23 cellular contexts compared by ENCODE assay signal in the genomic region with DNA sequence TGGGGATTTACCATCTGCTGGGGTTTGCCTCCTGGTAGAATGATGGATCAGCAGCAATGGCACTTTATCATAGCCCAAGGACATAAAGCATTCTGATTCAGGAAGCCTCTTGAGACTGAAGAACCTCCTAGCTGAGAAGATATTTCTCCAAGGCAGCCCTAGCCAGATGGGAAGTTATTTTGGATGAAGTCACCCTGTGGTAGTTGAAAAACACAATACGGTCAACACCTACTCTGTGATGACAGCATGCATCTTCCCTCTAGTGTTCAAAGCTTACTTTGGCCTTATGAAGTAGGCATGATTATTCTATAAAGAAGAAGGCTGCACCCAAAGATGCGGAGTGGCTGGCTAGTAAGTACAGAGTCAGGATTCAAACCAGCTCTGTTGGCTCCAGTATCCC. TPM values are rescaled to one million over a fixed set of nuclear protein-coding genes. Genes with fewer than 3 reads are reported as not detected.
"Had no signal": no experiment of that assay in that cellular context is flagged by ENCODE, and none has a peak within 500 bp of the region (broad histone marks: within the 10 kb centered on the region; RNA-seq: fewer than 3 reads in every experiment).

No MANE protein-coding gene starts in this region.

- H3K27me3 ChIP-seq: ovary, sigmoid colon, thyroid gland, vagina had no signal

- H3K4me1 ChIP-seq: psoas muscle had no signal

- H3K4me3 ChIP-seq: lung, ovary, psoas muscle, sigmoid colon, thyroid gland, vagina had no signal

- H3K4me1 Mint-ChIP-seq: endodermal cell had no signal

- H3K27ac Mint-ChIP-seq: endodermal cell, memory B cell had no signal

- H3K27me3 Mint-ChIP-seq: memory B cell; stimulated activated naive CD8-positive, alpha-beta T cell treated with anti-CD3 and anti-CD28 coated beads, Interleukin-15, amount 100 ng/mL, for 72 hours had no signal

- H3K36me3 Mint-ChIP-seq: immature natural killer cell, natural killer cell had no signal

- H3K4me3 Mint-ChIP-seq: endodermal cell; immature natural killer cell; memory B cell; stimulated activated naive CD8-positive, alpha-beta T cell treated with anti-CD3 and anti-CD28 coated beads, Interleukin-15, amount 100 ng/mL, for 72 hours had no signal

- ATAC-seq: left lobe of liver; natural killer cell; psoas muscle; right cardiac atrium; stimulated activated naive CD8-positive, alpha-beta T cell treated with anti-CD3 and anti-CD28 coated beads, Interleukin-15, amount 100 ng/mL, for 72 hours had no signal

- DNase-seq: effector CD8-positive, alpha-beta T cell; endodermal cell; hypothalamus; immature natural killer cell; natural killer cell; occipital lobe; ovary; posterior cingulate gyrus; psoas muscle; right cardiac atrium; sigmoid colon; stimulated activated CD4-positive, alpha-beta T cell treated with anti-CD3 and anti-CD28 coated beads, Interleukin-4, amount 100 ng/mL, for 4 hours; stimulated activated naive CD4-positive, alpha-beta T cell; stimulated activated naive CD8-positive, alpha-beta T cell treated with anti-CD3 and anti-CD28 coated beads, Interleukin-15, amount 100 ng/mL, for 72 hours; thyroid gland; trophoblast cell had no signal

- H3K36me3 ChIP-seq: ovary, sigmoid colon, thyroid gland, vagina had no signal

- H3K27ac ChIP-seq: epithelial cell of prostate, ovary, psoas muscle, sigmoid colon, thyroid gland, vagina had no signal

- H3K9me3 ChIP-seq: ovary, psoas muscle, sigmoid colon, thyroid gland, vagina had no signal

RNA-seq across cellular contexts. Expression of gene TLR10, which starts 47.9 kb away (rescaled TPM):
- total RNA-seq: endodermal cell, fibroblast of villous mesenchyme, renal cortical epithelial cell, vagina had no signal
- polyA plus RNA-seq: right cardiac atrium had no signal
